ENCODE assay signal across 14 cellular contexts in the genomic region with DNA sequence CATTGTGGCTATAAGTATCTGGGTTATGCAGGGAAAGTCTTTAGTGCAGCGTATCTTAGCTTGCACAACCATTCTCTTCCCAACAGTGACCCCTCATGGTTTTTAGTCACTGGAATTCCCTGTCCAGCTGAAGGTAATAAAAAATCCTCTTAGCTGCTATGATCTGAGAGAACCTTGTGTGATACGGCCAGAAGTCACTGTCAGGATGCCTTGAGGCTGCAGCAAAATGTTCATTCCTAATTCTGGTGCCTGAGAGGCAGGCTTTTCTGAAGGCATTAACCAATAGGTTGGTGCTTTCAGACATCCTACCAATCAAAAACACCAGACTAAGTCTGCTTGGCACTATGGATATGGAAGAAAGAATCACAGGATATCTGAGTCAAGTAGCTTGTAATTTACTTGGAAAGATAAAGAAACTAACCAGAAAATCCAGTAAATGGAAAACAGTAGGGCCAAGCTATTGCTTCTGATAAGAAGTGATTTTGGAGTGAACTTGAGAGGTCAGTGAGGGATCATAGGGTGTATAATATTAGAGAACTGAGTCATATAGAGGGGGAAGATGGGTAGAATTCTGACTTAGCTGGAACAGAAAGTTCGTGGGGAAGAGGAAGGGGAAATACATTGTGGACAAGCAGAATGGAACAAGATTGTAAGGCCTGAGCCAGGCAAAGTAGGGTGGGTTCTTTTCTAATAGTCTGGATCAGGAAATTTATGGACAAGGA.
A peak's percentile ranks its signal among the peaks of the same experiment; 100 is the strongest.
DNase-seq lines count a peak whose midpoint lies in the region; ATAC-seq, FAIRE-seq and TF ChIP-seq lines count a peak whose summit lies in the region.
"Had no signal": no experiment of that assay in that cellular context is flagged by ENCODE, and none has a peak within 500 bp of the region (broad histone marks: within the 10 kb centered on the region; RNA-seq: fewer than 3 reads in every experiment).

No MANE protein-coding gene starts in this region.

- FAIRE-seq in islet of Langerhans (lab: Jason Lieb, UNC), result peak; percentile 9

- no peaks in the 10 kb centered on the region for H3K9me3 Mint-ChIP-seq in MCF 10A (ENCODE audit: unreplicated experiment)
- peaks cover 0 to 5% (median 0%) of the 10 kb centered on the region in 9 donors for H3K9me3 Mint-ChIP-seq in naive thymus-derived CD8-positive, alpha-beta T cell

- ATAC-seq in upper lobe of right lung, result no peak
- no peak for ATAC-seq in HG03097 (IDR thresholded peaks at IDR 0.05; ENCODE audit: low FRiP score, unreplicated experiment)
- no peak for ATAC-seq in naive thymus-derived CD8-positive, alpha-beta T cell
- ATAC-seq in GM21717 (IDR thresholded peaks at IDR 0.05; ENCODE audit: unreplicated experiment), result no peak
- ATAC-seq: Panc1 had no signal

- no peaks in the 10 kb centered on the region for H3K9me3 ChIP-seq in mammary epithelial cell (replicated peaks; ENCODE audit: insufficient read depth, low read length)
- H3K9me3 ChIP-seq in upper lobe of right lung, result no peaks in the 10 kb centered on the region

- in situ Hi-C loops in mammary epithelial cell (cut with MboI; ENCODE audit: low sequenced_read_pairs in 2 of 2), result no loop called here

- CTCF ChIA-PET in mammary epithelial cell (lab: Charles Lee; ENCODE audit: low non-redundant PET) (no interaction called here), MCF 10A (lab: Yijun Ruan, JAX) (interaction anchor here (1.0 kb wide), 1 partner anchor 34 kb away, joined by 3 read pairs; no protein-coding TSS in a partner anchor)

- no peak overlapping the region for H3K4me3 Mint-ChIP-seq in MCF 10A (ENCODE audit: unreplicated experiment)
- no peak overlapping the region for H3K4me3 Mint-ChIP-seq in naive thymus-derived CD8-positive, alpha-beta T cell
- H3K4me3 Mint-ChIP-seq: naive B cell had no signal

- no peak overlapping the region for H2AFZ ChIP-seq in mammary epithelial cell (ENCODE audit: low read depth, low read length)

- H3K27me3 Mint-ChIP-seq in MCF 10A (ENCODE audit: insufficient read depth, unreplicated experiment), result no peaks in the 10 kb centered on the region
- H3K27me3 Mint-ChIP-seq in naive thymus-derived CD8-positive, alpha-beta T cell, result peaks cover under 1 to 14% (median 8%) of the 10 kb centered on the region in 5 donors

- H3K36me3 ChIP-seq in mammary epithelial cell (ENCODE audit: insufficient read depth, low read length) (no peaks in the 10 kb centered on the region), upper lobe of right lung (no peaks in the 10 kb centered on the region)

- no peaks in the 10 kb centered on the region for H3K36me3 Mint-ChIP-seq in MCF 10A (ENCODE audit: insufficient read depth, unreplicated experiment)
- H3K36me3 Mint-ChIP-seq in naive thymus-derived CD8-positive, alpha-beta T cell, result no peaks in the 10 kb centered on the region
- H3K36me3 Mint-ChIP-seq: naive B cell had no signal

- DNase-seq in mammary epithelial cell (peak; percentile 7), MCF 10A (ENCODE audit: unreplicated experiment) (no peak), cerebellar cortex (ENCODE audit: low spot score) (peak; percentile 6), upper lobe of right lung (no peak)
- DNase-seq in naive thymus-derived CD8-positive, alpha-beta T cell, result no peak
- DNase-seq: activated CD8-positive, alpha-beta memory T cell treated with anti-CD3 and anti-CD28 coated beads for 24 hours; KBM-7; naive B cell; NCI-H2107; T-helper 9 cell had no signal

- H3K27me3 ChIP-seq in mammary epithelial cell (ENCODE audit: insufficient read depth, low read length) (no peaks in the 10 kb centered on the region), upper lobe of right lung (no peaks in the 10 kb centered on the region)

- H3K4me3 ChIP-seq in mammary epithelial cell (replicated peaks in 1 of 3; ENCODE audit: insufficient read depth in 1 of 3, low read depth in 2 of 3, low read length in 3 of 3), result no peak overlapping the region
- H3K4me3 ChIP-seq in upper lobe of right lung, result no peak overlapping the region

- H3K4me1 ChIP-seq in mammary epithelial cell (ENCODE audit: insufficient read depth, low read length), result no peaks in the 10 kb centered on the region
- H3K4me1 ChIP-seq in upper lobe of right lung, result no peaks in the 10 kb centered on the region

- H3K4me2 ChIP-seq in mammary epithelial cell (ENCODE audit: insufficient read depth, low read depth, low read length), result no peak overlapping the region

- no peak overlapping the region for H3K27ac Mint-ChIP-seq in MCF 10A (ENCODE audit: low read depth, unreplicated experiment)
- no peak overlapping the region for H3K27ac Mint-ChIP-seq in naive thymus-derived CD8-positive, alpha-beta T cell

- BruUV-seq in mammary epithelial cell (replicated peaks; lab: Mats Ljungman, UMichigan) (no TSS peak), MCF 10A (replicated peaks; lab: Mats Ljungman, UMichigan) (no TSS peak)

- no peak overlapping the region for H3K27ac ChIP-seq in mammary epithelial cell (ENCODE audit: insufficient read depth, low read depth, low read length)
- peak overlapping the region; percentile 47 for H3K27ac ChIP-seq in upper lobe of right lung

- no peaks in the 10 kb centered on the region for H3K79me2 ChIP-seq in mammary epithelial cell (ENCODE audit: insufficient read depth, low read length)

- H3K4me1 Mint-ChIP-seq in MCF 10A (ENCODE audit: insufficient read depth, unreplicated experiment), result peaks cover 10% of the 10 kb centered on the region
- no peaks in the 10 kb centered on the region for H3K4me1 Mint-ChIP-seq in naive thymus-derived CD8-positive, alpha-beta T cell
- H3K4me1 Mint-ChIP-seq: naive B cell had no signal

- WGBS in mammary epithelial cell (ENCODE audit: low coverage, missing lambda C conversion rate), result 79% methylated on average over 3 of the region's 3 CpGs

- intact Hi-C loops in mammary epithelial cell (cut with micrococcal nuclease) (no loop called here), MCF 10A (cut with micrococcal nuclease) (no loop called here), upper lobe of right lung (cut with DNase I) (no loop called here)

- dilution Hi-C loops in mammary epithelial cell (cut with HindIII; ENCODE audit: low sequenced_read_pairs), result no loop called here

- POLR2A ChIA-PET in MCF 10A (lab: Yijun Ruan, JAX), result interaction anchor here (0.6 kb wide), 1 partner anchor 928 kb away, joined by 3 read pairs; no protein-coding TSS in a partner anchor
- POLR2A ChIA-PET in naive thymus-derived CD8-positive, alpha-beta T cell (lab: Charles Lee), result no interaction called here

- H3K9ac ChIP-seq in mammary epithelial cell (ENCODE audit: insufficient read depth, low read length), result no peak overlapping the region

- no peaks in the 10 kb centered on the region for H4K20me1 ChIP-seq in mammary epithelial cell (ENCODE audit: insufficient read depth, low read length)

- TF ChIP-seq CTCF in mammary epithelial cell (conservative IDR thresholded peaks at IDR 0.05 in 1 of 2, IDR thresholded peaks at IDR 0.05 in 1 of 2; ENCODE audit: extremely low read depth in 1 of 2, insufficient read depth in 1 of 2, low read depth in 1 of 2, low read length in 2 of 2) (no peak), MCF 10A (IDR thresholded peaks at IDR 0.05; ENCODE audit: unreplicated experiment) (no peak), upper lobe of right lung (IDR thresholded peaks at IDR 0.05) (no peak)

Comparison
In these comparisons a context has a peak if more than half of its experiments do, and no peak if none do; other contexts are left out.
1. DNase-seq: peak in mammary epithelial cell (single experiment) and cerebellar cortex (single experiment); none in MCF 10A (single experiment), upper lobe of right lung (single experiment) and naive thymus-derived CD8-positive, alpha-beta T cell (0 of 10).